26 cellular contexts compared by ENCODE assay signal in the genomic region with DNA sequence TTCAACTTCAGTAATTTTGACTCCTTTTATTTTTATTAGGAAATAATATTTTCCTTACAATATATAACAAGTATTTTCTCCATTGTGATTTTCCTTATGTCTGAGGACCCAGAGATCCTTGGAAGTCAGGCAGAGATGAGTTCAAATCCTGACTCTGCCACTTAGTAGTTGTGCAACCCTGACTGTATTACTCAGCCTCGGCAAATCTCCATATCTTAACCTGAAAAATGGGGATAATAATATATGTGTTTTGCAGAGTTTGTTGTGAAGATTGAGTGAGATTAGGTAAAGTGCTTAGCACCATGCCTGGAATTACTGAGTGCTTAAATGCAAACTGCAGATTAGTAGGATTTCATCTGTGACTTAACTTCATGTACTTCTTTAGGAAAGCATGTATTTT.
"Had no signal": no experiment of that assay in that cellular context is flagged by ENCODE, and none has a peak within 500 bp of the region (broad histone marks: within the 10 kb centered on the region; RNA-seq: fewer than 3 reads in every experiment).

No MANE protein-coding gene starts in this region.

- H3K36me3 Mint-ChIP-seq: stimulated activated effector memory CD8-positive, alpha-beta T cell treated with anti-CD3 and anti-CD28 coated beads, Interleukin-12 subunit alpha, Interleukin-12 subunit beta, amount 100 ng/mL, for 72 hours had no signal

- H3K27ac ChIP-seq: gastrocnemius medialis, left ventricle myocardium inferior, right lobe of liver, stomach, tibial nerve had no signal

- H3K4me1 ChIP-seq: gastrocnemius medialis, left ventricle myocardium inferior, right lobe of liver, stomach, tibial nerve had no signal

- H3K27me3 Mint-ChIP-seq: activated CD4-positive, alpha-beta memory T cell treated with anti-CD3 and anti-CD28 coated beads for 36 hours; activated CD4-positive, alpha-beta T cell treated with anti-CD3 and anti-CD28 coated beads, Interleukin-2, amount 10 ng/mL, durations not matched to agents 24 days and 14 days; activated T-helper 17 cell treated with anti-CD3 and anti-CD28 coated beads, Interleukin-2, amount 50 U/mL, for 72 hours; central memory CD8-positive, alpha-beta T cell; dendritic cell treated with granulocyte-macrophage colony-stimulating factor and Interleukin-4, amounts not matched to agents 40 ng/mL and 50 ng/mL, for 4 days; progenitor cell of endocrine pancreas had no signal

- H3K4me1 Mint-ChIP-seq: activated CD4-positive, alpha-beta T cell treated with anti-CD3 and anti-CD28 coated beads, Interleukin-2, amount 10 ng/mL, durations not matched to agents 24 days and 14 days; central memory CD8-positive, alpha-beta T cell; endodermal cell; nephron; stimulated activated effector memory CD8-positive, alpha-beta T cell treated with anti-CD3 and anti-CD28 coated beads, Interleukin-12 subunit alpha, Interleukin-12 subunit beta, amount 100 ng/mL, for 72 hours had no signal

- H3K27ac Mint-ChIP-seq: activated CD4-positive, alpha-beta memory T cell treated with anti-CD3 and anti-CD28 coated beads for 36 hours; activated CD4-positive, alpha-beta T cell treated with anti-CD3 and anti-CD28 coated beads, Interleukin-2, amount 10 ng/mL, durations not matched to agents 24 days and 14 days; activated T-helper 17 cell treated with anti-CD3 and anti-CD28 coated beads, Interleukin-2, amount 50 U/mL, for 72 hours; dendritic cell treated with granulocyte-macrophage colony-stimulating factor and Interleukin-4, amounts not matched to agents 40 ng/mL and 50 ng/mL, for 4 days; endodermal cell; nephron; progenitor cell of endocrine pancreas; stimulated activated effector memory CD8-positive, alpha-beta T cell treated with anti-CD3 and anti-CD28 coated beads, Interleukin-12 subunit alpha, Interleukin-12 subunit beta, amount 100 ng/mL, for 72 hours had no signal

- H3K4me3 Mint-ChIP-seq: activated CD4-positive, alpha-beta memory T cell treated with anti-CD3 and anti-CD28 coated beads for 36 hours; activated CD4-positive, alpha-beta T cell treated with anti-CD3 and anti-CD28 coated beads, Interleukin-2, amount 10 ng/mL, durations not matched to agents 24 days and 14 days; activated T-helper 17 cell treated with anti-CD3 and anti-CD28 coated beads, Interleukin-2, amount 50 U/mL, for 72 hours; central memory CD8-positive, alpha-beta T cell; dendritic cell treated with granulocyte-macrophage colony-stimulating factor and Interleukin-4, amounts not matched to agents 40 ng/mL and 50 ng/mL, for 4 days; endodermal cell; nephron; stimulated activated effector memory CD8-positive, alpha-beta T cell treated with anti-CD3 and anti-CD28 coated beads, Interleukin-12 subunit alpha, Interleukin-12 subunit beta, amount 100 ng/mL, for 72 hours had no signal

- H3K4me3 ChIP-seq: esophagus squamous epithelium, gastrocnemius medialis, left ventricle myocardium inferior, lung, right lobe of liver, stomach, tibial nerve had no signal

- H3K27me3 ChIP-seq: esophagus squamous epithelium, gastrocnemius medialis, right lobe of liver, stomach, tibial nerve had no signal

- H3K9me3 ChIP-seq: gastrocnemius medialis had no signal

- DNase-seq: activated CD4-positive, alpha-beta memory T cell treated with anti-CD3 and anti-CD28 coated beads for 36 hours; activated CD4-positive, alpha-beta T cell treated with anti-CD3 and anti-CD28 coated beads, Interleukin-2, amount 10 ng/mL, durations not matched to agents 24 days and 14 days; activated CD4-positive, CD25-positive, alpha-beta regulatory T cell treated with anti-CD3 and anti-CD28 coated beads, Interleukin-2, amount 50 U/mL, for 72 hours; activated CD8-positive, alpha-beta memory T cell treated with anti-CD3 and anti-CD28 coated beads, Interleukin-2, amount 50 U/mL, for 4 hours; activated gamma-delta T cell treated with Interleukin-2 at 50 U/mL for 16 hours; activated naive CD4-positive, alpha-beta T cell treated with anti-CD3 and anti-CD28 coated beads, Interleukin-2, amount 50 U/mL, for 16 hours; activated T-cell treated with anti-CD3 and anti-CD28 coated beads, Interleukin-2, amount 50 U/mL, for 1 hour; amygdala; endodermal cell; esophagus squamous epithelium; gastrocnemius medialis; glutamatergic neuron; left ventricle myocardium inferior; right lobe of liver; stimulated activated CD4-positive, alpha-beta T cell treated with anti-CD3 and anti-CD28 coated beads, Interleukin-12 subunit alpha, Interleukin-12 subunit beta, amount 100 ng/mL, for 4 hours; stimulated activated CD4-positive, alpha-beta T cell treated with anti-CD3 and anti-CD28 coated beads, Interleukin-4, amount 100 ng/mL, for 24 hours; stomach; T-helper 2 cell had no signal

- ATAC-seq: activated T-helper 17 cell treated with anti-CD3 and anti-CD28 coated beads, Interleukin-2, amount 50 U/mL, for 72 hours; gastrocnemius medialis; right lobe of liver; stimulated activated effector memory CD8-positive, alpha-beta T cell treated with anti-CD3 and anti-CD28 coated beads, Interleukin-12 subunit alpha, Interleukin-12 subunit beta, amount 100 ng/mL, for 72 hours had no signal
